ENCODE assay signal across 1 cellular context in the genomic region with DNA sequence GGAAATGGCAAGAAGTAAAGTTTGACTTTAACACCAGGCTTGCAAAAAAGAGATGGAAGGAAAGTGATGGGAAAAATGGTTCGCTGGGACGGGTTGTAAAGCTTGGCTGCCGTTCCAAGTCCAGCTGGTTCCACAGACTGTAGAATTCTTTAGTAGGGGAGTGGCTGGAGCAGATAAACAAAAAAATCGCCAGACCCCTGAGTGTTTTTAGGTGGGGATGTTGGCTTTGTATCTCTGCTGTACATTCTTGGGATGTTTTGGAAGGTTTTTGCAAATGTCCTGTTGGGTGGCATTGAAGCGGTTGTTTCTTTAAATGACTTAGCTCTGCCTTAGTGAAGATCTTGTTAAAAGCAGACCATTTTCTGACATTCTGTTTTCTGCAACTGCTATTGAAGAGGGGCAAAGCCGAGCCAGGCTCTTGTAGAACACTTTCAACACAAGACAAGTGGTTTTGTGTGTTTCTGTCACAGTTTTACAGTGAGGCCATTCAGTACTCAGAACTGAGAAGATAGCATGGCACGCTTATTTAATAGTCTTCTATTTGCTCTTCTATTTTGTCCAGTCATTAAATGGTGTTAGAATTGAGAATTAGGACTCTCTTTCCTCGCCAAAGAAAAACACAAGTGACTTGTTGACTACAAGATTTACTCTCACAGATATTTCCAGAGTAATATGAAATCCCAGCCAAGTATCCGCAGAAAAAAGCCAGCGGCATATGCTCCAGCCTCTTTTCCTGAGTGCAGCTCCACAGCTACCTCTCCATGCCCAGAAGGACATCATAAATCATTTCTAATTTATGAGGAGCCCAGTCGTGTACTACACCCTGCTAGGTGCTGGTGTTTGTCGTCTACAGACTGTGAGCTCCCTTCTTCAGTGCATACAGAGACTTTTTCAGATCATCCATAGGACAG.
TF ChIP-seq lines count a peak whose summit lies in the region.

No MANE protein-coding gene starts in this region.

TF ChIP-seq in HepG2, 621 proteins besides CTCF, POLR2A, EP300 and RAD21 (continued from another document):
- no peak for TF ChIP-seq ZC3H4 (CRISPR knock-in tag; IDR thresholded peaks at IDR 0.05; ENCODE audit: borderline replicate concordance)
- no peak for TF ChIP-seq ZNF251 (CRISPR knock-in tag; IDR thresholded peaks at IDR 0.05)
- TF ChIP-seq, protein P1, sequence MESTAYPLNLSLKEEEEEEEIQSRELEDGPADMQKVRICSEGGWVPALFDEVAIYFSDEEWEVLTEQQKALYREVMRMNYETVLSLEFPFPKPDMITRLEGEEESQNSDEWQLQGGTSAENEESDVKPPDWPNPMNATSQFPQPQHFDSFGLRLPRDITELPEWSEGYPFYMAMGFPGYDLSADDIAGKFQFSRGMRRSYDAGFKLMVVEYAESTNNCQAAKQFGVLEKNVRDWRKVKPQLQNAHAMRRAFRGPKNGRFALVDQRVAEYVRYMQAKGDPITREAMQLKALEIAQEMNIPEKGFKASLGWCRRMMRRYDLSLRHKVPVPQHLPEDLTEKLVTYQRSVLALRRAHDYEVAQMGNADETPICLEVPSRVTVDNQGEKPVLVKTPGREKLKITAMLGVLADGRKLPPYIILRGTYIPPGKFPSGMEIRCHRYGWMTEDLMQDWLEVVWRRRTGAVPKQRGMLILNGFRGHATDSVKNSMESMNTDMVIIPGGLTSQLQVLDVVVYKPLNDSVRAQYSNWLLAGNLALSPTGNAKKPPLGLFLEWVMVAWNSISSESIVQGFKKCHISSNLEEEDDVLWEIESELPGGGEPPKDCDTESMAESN (CRISPR knock-in tag; conservative IDR thresholded peaks at IDR 0.05), result no peak
- no peak for TF ChIP-seq KAT2B (IDR thresholded peaks at IDR 0.05; ENCODE audit: borderline replicate concordance, low read depth, low read length)
- no peak for TF ChIP-seq KLF11 (CRISPR knock-in tag; IDR thresholded peaks at IDR 0.05)
- TF ChIP-seq, protein P2, sequence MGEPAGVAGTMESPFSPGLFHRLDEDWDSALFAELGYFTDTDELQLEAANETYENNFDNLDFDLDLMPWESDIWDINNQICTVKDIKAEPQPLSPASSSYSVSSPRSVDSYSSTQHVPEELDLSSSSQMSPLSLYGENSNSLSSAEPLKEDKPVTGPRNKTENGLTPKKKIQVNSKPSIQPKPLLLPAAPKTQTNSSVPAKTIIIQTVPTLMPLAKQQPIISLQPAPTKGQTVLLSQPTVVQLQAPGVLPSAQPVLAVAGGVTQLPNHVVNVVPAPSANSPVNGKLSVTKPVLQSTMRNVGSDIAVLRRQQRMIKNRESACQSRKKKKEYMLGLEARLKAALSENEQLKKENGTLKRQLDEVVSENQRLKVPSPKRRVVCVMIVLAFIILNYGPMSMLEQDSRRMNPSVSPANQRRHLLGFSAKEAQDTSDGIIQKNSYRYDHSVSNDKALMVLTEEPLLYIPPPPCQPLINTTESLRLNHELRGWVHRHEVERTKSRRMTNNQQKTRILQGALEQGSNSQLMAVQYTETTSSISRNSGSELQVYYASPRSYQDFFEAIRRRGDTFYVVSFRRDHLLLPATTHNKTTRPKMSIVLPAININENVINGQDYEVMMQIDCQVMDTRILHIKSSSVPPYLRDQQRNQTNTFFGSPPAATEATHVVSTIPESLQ (CRISPR knock-in tag; conservative IDR thresholded peaks at IDR 0.05), result no peak
- no peak for TF ChIP-seq LBX2 (CRISPR knock-in tag; IDR thresholded peaks at IDR 0.05; ENCODE audit: borderline replicate concordance)
- no peak for TF ChIP-seq ZNF557 (CRISPR knock-in tag; IDR thresholded peaks at IDR 0.05)
- TF ChIP-seq ZNF710 (CRISPR knock-in tag; IDR thresholded peaks at IDR 0.05; ENCODE audit: borderline replicate concordance), result no peak
- no peak for TF ChIP-seq SSRP1 (CRISPR knock-in tag; IDR thresholded peaks at IDR 0.05)
- TF ChIP-seq SPEN (CRISPR knock-in tag; IDR thresholded peaks at IDR 0.05; ENCODE audit: low read depth), result no peak
- TF ChIP-seq ZNF335 (CRISPR knock-in tag; IDR thresholded peaks at IDR 0.05), result no peak
- TF ChIP-seq ZNF556 (CRISPR knock-in tag; IDR thresholded peaks at IDR 0.05; ENCODE audit: borderline replicate concordance), result no peak
- no peak for TF ChIP-seq RARG (CRISPR knock-in tag; IDR thresholded peaks at IDR 0.05; ENCODE audit: low read depth)
- 0 out of 2 replicates have a peak, but pooled peaks have one; percentile 8 for TF ChIP-seq ZFX (CRISPR knock-in tag; IDR thresholded peaks at IDR 0.05; ENCODE audit: low read depth)
- TF ChIP-seq POLR2AphosphoS2 (IDR thresholded peaks at IDR 0.05; ENCODE audit: low read depth, low read length), result no peak
- no peak for TF ChIP-seq BHLHE40 (IDR thresholded peaks at IDR 0.05; ENCODE audit: low read length)
- TF ChIP-seq, protein P3, sequence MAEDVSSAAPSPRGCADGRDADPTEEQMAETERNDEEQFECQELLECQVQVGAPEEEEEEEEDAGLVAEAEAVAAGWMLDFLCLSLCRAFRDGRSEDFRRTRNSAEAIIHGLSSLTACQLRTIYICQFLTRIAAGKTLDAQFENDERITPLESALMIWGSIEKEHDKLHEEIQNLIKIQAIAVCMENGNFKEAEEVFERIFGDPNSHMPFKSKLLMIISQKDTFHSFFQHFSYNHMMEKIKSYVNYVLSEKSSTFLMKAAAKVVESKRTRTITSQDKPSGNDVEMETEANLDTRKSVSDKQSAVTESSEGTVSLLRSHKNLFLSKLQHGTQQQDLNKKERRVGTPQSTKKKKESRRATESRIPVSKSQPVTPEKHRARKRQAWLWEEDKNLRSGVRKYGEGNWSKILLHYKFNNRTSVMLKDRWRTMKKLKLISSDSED (CRISPR knock-in tag; IDR thresholded peaks at IDR 0.05), result no peak
- no peak for TF ChIP-seq KLF12 (CRISPR knock-in tag; IDR thresholded peaks at IDR 0.05; ENCODE audit: borderline replicate concordance)
- TF ChIP-seq ZNF138 (CRISPR knock-in tag; IDR thresholded peaks at IDR 0.05; ENCODE audit: low read depth), result no peak
- no peak for TF ChIP-seq ZSCAN31 (CRISPR knock-in tag; IDR thresholded peaks at IDR 0.05; ENCODE audit: low read depth)
- TF ChIP-seq FOXA3 (CRISPR knock-in tag; IDR thresholded peaks at IDR 0.05), result no peak
- TF ChIP-seq ZNF564 (CRISPR knock-in tag; IDR thresholded peaks at IDR 0.05), result no peak
- TF ChIP-seq RXRA (CRISPR knock-in tag; IDR thresholded peaks at IDR 0.05), result no peak
- TF ChIP-seq NCOA2 (CRISPR knock-in tag; IDR thresholded peaks at IDR 0.05), result 0 out of 2 replicates have a peak, but pooled peaks have one; percentile 39
- TF ChIP-seq KDM5A (IDR thresholded peaks at IDR 0.05; ENCODE audit: borderline replicate concordance, low read length), result no peak
- TF ChIP-seq ARNT2 (CRISPR knock-in tag; IDR thresholded peaks at IDR 0.05; ENCODE audit: low read depth), result no peak
- TF ChIP-seq FOXK1 (CRISPR knock-in tag; IDR thresholded peaks at IDR 0.05; ENCODE audit: borderline replicate concordance, low read depth), result no peak
- TF ChIP-seq PTBP1 (IDR thresholded peaks at IDR 0.05; ENCODE audit: low read depth, low read length, poor library complexity, severe bottlenecking), result no peak
- TF ChIP-seq TEF (CRISPR knock-in tag; IDR thresholded peaks at IDR 0.05), result no peak
- no peak for TF ChIP-seq PBX2 (CRISPR knock-in tag; IDR thresholded peaks at IDR 0.05)
- no peak for TF ChIP-seq ZNF547 (CRISPR knock-in tag; IDR thresholded peaks at IDR 0.05)
- no peak for TF ChIP-seq PRDM4 (CRISPR knock-in tag; IDR thresholded peaks at IDR 0.05; ENCODE audit: borderline replicate concordance)
- no peak for TF ChIP-seq LCORL (IDR thresholded peaks at IDR 0.05)
- peak; percentile 43; the same call in 1 of the 2 replicates for TF ChIP-seq LCORL (CRISPR knock-in tag; IDR thresholded peaks at IDR 0.05)
- TF ChIP-seq PHF5A (CRISPR knock-in tag; IDR thresholded peaks at IDR 0.05; ENCODE audit: low read depth, unreplicated experiment), result no peak
- TF ChIP-seq AFF4 (CRISPR knock-in tag; IDR thresholded peaks at IDR 0.05), result no peak
- peak; percentile 30; the same call in 1 of the 2 replicates for TF ChIP-seq ZNF292 (CRISPR knock-in tag; IDR thresholded peaks at IDR 0.05; ENCODE audit: borderline replicate concordance, low read depth)
- TF ChIP-seq ZNF510 (CRISPR knock-in tag; IDR thresholded peaks at IDR 0.05; ENCODE audit: low read depth), result no peak
